1 cellular context compared by ENCODE assay signal in genomic region chr12:109281452-109281851, GRCh38.
TF ChIP-seq lines count a peak whose summit lies in the region.

No MANE protein-coding gene starts in this region.

TF ChIP-seq in H1, 55 proteins besides CTCF, POLR2A, EP300 and RAD21 (continued from another document):
- TF ChIP-seq ATF3 (IDR thresholded peaks at IDR 0.05; ENCODE audit: insufficient read depth, low read depth, low read length) (no peak), MAX (IDR thresholded peaks at IDR 0.05) (no peak), NRF1 (IDR thresholded peaks at IDR 0.05; ENCODE audit: low read depth, low read length) (no peak), CTBP2 (IDR thresholded peaks at IDR 0.05; ENCODE audit: borderline replicate concordance, insufficient read depth, insufficient read length, low read length) (no peak), BACH1 (IDR thresholded peaks at IDR 0.05; ENCODE audit: low read length) (no peak), CHD1 (IDR thresholded peaks at IDR 0.05; ENCODE audit: low read depth, low read length) (no peak), KDM4A (IDR thresholded peaks at IDR 0.05; ENCODE audit: low read depth, low read length, severe bottlenecking) (no peak), USF2 (IDR thresholded peaks at IDR 0.05; ENCODE audit: low read length) (no peak)
TF ChIP-seq in H1: peak in this region for 0.
